Comparison of ENCODE assay signal across 15 cellular contexts in the genomic region with DNA sequence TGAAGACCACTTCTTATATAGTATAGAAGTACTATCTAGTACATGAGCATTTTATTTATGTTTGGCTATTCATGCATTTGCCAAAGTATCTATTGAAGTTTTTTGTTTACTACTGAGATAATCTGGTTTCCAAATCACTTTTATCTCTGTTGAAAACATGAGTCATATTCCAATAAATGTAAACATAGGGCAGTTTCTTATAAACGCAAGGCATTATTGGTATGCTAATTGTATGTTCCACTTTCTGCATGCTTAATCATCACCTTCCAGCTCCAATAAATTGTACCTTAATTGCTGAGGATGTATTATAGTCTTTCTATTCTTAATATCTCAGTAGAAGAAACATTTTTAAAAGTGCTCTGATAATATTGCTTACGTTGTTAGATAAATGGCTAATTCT.
DNase-seq lines count a peak whose midpoint lies in the region; ATAC-seq, FAIRE-seq and TF ChIP-seq lines count a peak whose summit lies in the region.
"Had no signal": no experiment of that assay in that cellular context is flagged by ENCODE, and none has a peak within 500 bp of the region (broad histone marks: within the 10 kb centered on the region; RNA-seq: fewer than 3 reads in every experiment).

No MANE protein-coding gene starts in this region.

- H3K79me2 ChIP-seq in Loucy (ENCODE audit: insufficient read depth, low read length): peaks cover 99% of the 10 kb centered on the region

- peak overlapping the region; percentile 91 for H3K4me2 ChIP-seq in Loucy (ENCODE audit: low read depth, low read length, poor library complexity, severe bottlenecking)

- H3K4me3 Mint-ChIP-seq in central memory CD8-positive, alpha-beta T cell: no peak overlapping the region
- no peak overlapping the region for H3K4me3 Mint-ChIP-seq in stimulated activated memory B cell treated with anti-CD40 and anti-IgM and Interleukin-4, amounts not matched to agents 10 μg/mL and 1 μg/mL and 100 μg/mL, for 72 hours

- peaks cover 59% of the 10 kb centered on the region for H3K36me3 Mint-ChIP-seq in central memory CD8-positive, alpha-beta T cell (ENCODE audit: insufficient read depth)
- H3K36me3 Mint-ChIP-seq in stimulated activated memory B cell treated with anti-CD40 and anti-IgM and Interleukin-4, amounts not matched to agents 10 μg/mL and 1 μg/mL and 100 μg/mL, for 72 hours: peaks cover 70% of the 10 kb centered on the region

- ATAC-seq in central memory CD8-positive, alpha-beta T cell (replicated peaks; ENCODE audit: extremely low read depth, poor library complexity, severe bottlenecking): no peak
- no peak for ATAC-seq in stimulated activated memory B cell treated with anti-CD40 and anti-IgM and Interleukin-4, amounts not matched to agents 10 μg/mL and 1 μg/mL and 100 μg/mL, for 72 hours
- ATAC-seq in HG03457 (IDR thresholded peaks at IDR 0.05; ENCODE audit: unreplicated experiment) (no peak), GM18861 (IDR thresholded peaks at IDR 0.05; ENCODE audit: unreplicated experiment) (no peak), GM21528 (IDR thresholded peaks at IDR 0.05; ENCODE audit: low FRiP score, unreplicated experiment) (no peak)

- H3K9ac ChIP-seq in Loucy (ENCODE audit: low read depth, low read length, poor library complexity, severe bottlenecking): no peak overlapping the region
- H3K9ac ChIP-seq: BLaER1 had no signal

- H3K27ac Mint-ChIP-seq in central memory CD8-positive, alpha-beta T cell (ENCODE audit: low read depth): peak overlapping the region; percentile 27
- peak overlapping the region; percentile 27 for H3K27ac Mint-ChIP-seq in stimulated activated memory B cell treated with anti-CD40 and anti-IgM and Interleukin-4, amounts not matched to agents 10 μg/mL and 1 μg/mL and 100 μg/mL, for 72 hours

- no peaks in the 10 kb centered on the region for H3K9me2 ChIP-seq in Loucy (replicated peaks; ENCODE audit: low read depth, low read length)

- peak; percentile 64 for FAIRE-seq in D721Med (lab: Jason Lieb, UNC)

- H3K4me3 ChIP-seq in Loucy (ENCODE audit: low read length, poor library complexity, severe bottlenecking): peak overlapping the region; percentile 66
- H3K4me3 ChIP-seq: BLaER1, HAP-1, SK-N-MC had no signal

- H3F3A ChIP-seq in Loucy (ENCODE audit: low read depth): peaks cover 11% of the 10 kb centered on the region; the same call in 1 of the 2 replicates

- H3K9me3 ChIP-seq in Loucy (ENCODE audit: insufficient read depth, low read depth, low read length): no peaks in the 10 kb centered on the region
- H3K9me3 ChIP-seq: BLaER1, HAP-1 had no signal

- TF ChIP-seq CTCF in D721Med (IDR thresholded peaks at IDR 0.05; ENCODE audit: insufficient read depth, missing control alignments) (no peak), Loucy (conservative IDR thresholded peaks at IDR 0.05; ENCODE audit: low read length) (no peak)

- H2AFZ ChIP-seq in Loucy (ENCODE audit: low read length): no peak overlapping the region

- H3K36me3 ChIP-seq in Loucy (ENCODE audit: insufficient read depth, low read length): peaks cover 95% of the 10 kb centered on the region

- peaks cover 93% of the 10 kb centered on the region for H4K20me1 ChIP-seq in Loucy (ENCODE audit: insufficient read depth, low read length, poor library complexity, severe bottlenecking)

- peaks cover 45% of the 10 kb centered on the region for H3K4me1 ChIP-seq in Loucy (ENCODE audit: insufficient read depth, low read length, poor library complexity, severe bottlenecking)

- no peaks in the 10 kb centered on the region for H3K27me3 ChIP-seq in Loucy (ENCODE audit: insufficient read depth, low read length, poor library complexity, severe bottlenecking)
- H3K27me3 ChIP-seq: BLaER1 had no signal

- no peaks in the 10 kb centered on the region for H3K27me3 Mint-ChIP-seq in central memory CD8-positive, alpha-beta T cell
- H3K27me3 Mint-ChIP-seq in stimulated activated memory B cell treated with anti-CD40 and anti-IgM and Interleukin-4, amounts not matched to agents 10 μg/mL and 1 μg/mL and 100 μg/mL, for 72 hours: no peaks in the 10 kb centered on the region

- H3K9me3 Mint-ChIP-seq in central memory CD8-positive, alpha-beta T cell: no peaks in the 10 kb centered on the region
- H3K9me3 Mint-ChIP-seq in stimulated activated memory B cell treated with anti-CD40 and anti-IgM and Interleukin-4, amounts not matched to agents 10 μg/mL and 1 μg/mL and 100 μg/mL, for 72 hours: no peaks in the 10 kb centered on the region

- no peak for DNase-seq in D721Med (ENCODE audit: insufficient read length, low spot score)
- DNase-seq in central memory CD8-positive, alpha-beta T cell (ENCODE audit: low spot score in 2 of 2): no peak
- DNase-seq: COR-L47, NCI-H146, NCI-H2081 treated with DMSO at 0.1 percent for 48 hours, NCI-H226, NCI-H526 treated with DMSO at 0.1 percent for 48 hours had no signal

- peaks cover 69% of the 10 kb centered on the region for H3K4me1 Mint-ChIP-seq in central memory CD8-positive, alpha-beta T cell
- peaks cover 44% of the 10 kb centered on the region for H3K4me1 Mint-ChIP-seq in stimulated activated memory B cell treated with anti-CD40 and anti-IgM and Interleukin-4, amounts not matched to agents 10 μg/mL and 1 μg/mL and 100 μg/mL, for 72 hours
